ENCODE assay signal across 1 cellular context in genomic region chr2:11583203-11583752, GRCh38.
TF ChIP-seq lines count a peak whose summit lies in the region.

No MANE protein-coding gene starts in this region.

TF ChIP-seq in K562, 482 proteins besides CTCF, POLR2A, EP300 and RAD21 (continued from another document):
- TF ChIP-seq, protein P1, sequence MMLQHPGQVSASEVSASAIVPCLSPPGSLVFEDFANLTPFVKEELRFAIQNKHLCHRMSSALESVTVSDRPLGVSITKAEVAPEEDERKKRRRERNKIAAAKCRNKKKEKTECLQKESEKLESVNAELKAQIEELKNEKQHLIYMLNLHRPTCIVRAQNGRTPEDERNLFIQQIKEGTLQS (IDR thresholded peaks at IDR 0.05): 0 out of 2 replicates have a peak, but pooled peaks have one; percentile 0
- TF ChIP-seq, protein P1 (CRISPR knock-in tag; conservative IDR thresholded peaks at IDR 0.05): no peak
